Comparison of ENCODE assay signal across 17 cellular contexts in the genomic region with DNA sequence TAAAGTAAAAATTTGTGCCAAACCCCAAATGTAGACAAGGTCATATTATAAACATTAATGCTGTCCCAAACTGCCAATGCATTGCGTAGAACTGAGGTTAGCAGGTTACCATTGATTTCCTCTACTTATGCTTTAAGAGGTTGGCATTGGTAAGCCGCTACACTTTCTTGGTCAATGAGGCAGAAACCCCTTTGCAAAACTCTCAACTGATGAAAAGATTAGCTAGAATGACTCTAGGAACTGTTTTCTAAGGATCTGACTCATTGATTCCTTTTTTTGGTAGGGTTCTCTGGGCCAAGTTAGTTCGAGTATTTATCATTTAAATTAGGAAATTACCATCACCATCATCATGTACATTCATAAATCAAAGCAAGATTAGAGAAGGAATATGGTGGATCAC. TPM values are rescaled to one million over a fixed set of nuclear protein-coding genes. Genes with fewer than 3 reads are reported as not detected.
DNase-seq lines count a peak whose midpoint lies in the region; ATAC-seq and TF ChIP-seq lines count a peak whose summit lies in the region.
"Had no signal": no experiment of that assay in that cellular context is flagged by ENCODE, and none has a peak within 500 bp of the region (broad histone marks: within the 10 kb centered on the region; RNA-seq: fewer than 3 reads in every experiment).

No MANE protein-coding gene starts in this region.

- ATAC-seq in RWPE2 (ENCODE audit: low read depth) = no peak
- no peak for ATAC-seq in HG03521 (IDR thresholded peaks at IDR 0.05; ENCODE audit: unreplicated experiment)
- ATAC-seq in HG03571 (IDR thresholded peaks at IDR 0.05; ENCODE audit: unreplicated experiment) = no peak
- ATAC-seq in HG03442 (IDR thresholded peaks at IDR 0.05; ENCODE audit: unreplicated experiment) = no peak

- H3K9me3 ChIP-seq in HEK293 (ENCODE audit: control insufficient read depth, insufficient read depth, low read depth, low read length) (no peaks in the 10 kb centered on the region), RWPE2 (ENCODE audit: severe bottlenecking) (no peaks in the 10 kb centered on the region), hepatocyte (ENCODE audit: low read depth) (no peaks in the 10 kb centered on the region), ovary (no peaks in the 10 kb centered on the region)
- H3K9me3 ChIP-seq: SJCRH30 had no signal

- no peak for TF ChIP-seq EP300 in ovary (IDR thresholded peaks at IDR 0.05)

- H4K20me1 ChIP-seq in hepatocyte (ENCODE audit: insufficient read depth, poor library complexity, severe bottlenecking) = no peaks in the 10 kb centered on the region

- H2AFZ ChIP-seq in ACC112 (ENCODE audit: low read length, unreplicated experiment) (no peak overlapping the region), hepatocyte (no peak overlapping the region)

- POLR2A ChIA-PET in HEK293 (lab: Yijun Ruan, JAX) = no interaction called here

- no peak overlapping the region for H3K4me2 ChIP-seq in hepatocyte

- WGBS in hepatocyte (ENCODE audit: low lambda C conversion rate, missing lambda C conversion rate) = 100% methylated on average over 3 of the region's 3 CpGs
- WGBS in ovary, 3 donors = 93 to 95% (median 95%) methylated on average over 3 of the region's 3 CpGs

- TF ChIP-seq CTCF in HEK293 (tag by site-specific recombination; IDR thresholded peaks at IDR 0.05) (no peak), RWPE2 (IDR thresholded peaks at IDR 0.05; ENCODE audit: poor library complexity, severe bottlenecking) (no peak), hepatocyte (IDR thresholded peaks at IDR 0.05; ENCODE audit: poor library complexity) (no peak), ovary (IDR thresholded peaks at IDR 0.05) (no peak)

- DNase-seq in RWPE2 (ENCODE audit: low spot score) (no peak), hepatocyte (ENCODE audit: low spot score) (no peak), ovary (no peak)
- DNase-seq: CD4-positive, alpha-beta T cell; H9; KG1; NCI-H1105 treated with DMSO at 0.1 percent for 48 hours; NCI-H187; NCI-H69; NK-92 treated with Interleukin-12 subunit alpha and Interleukin-12 subunit beta, amount 100 ng/mL, for 24 hours had no signal

- intact Hi-C loops in ovary (cut with DNase I) = no loop called here

- CTCF ChIA-PET in HEK293 (lab: Yijun Ruan, JAX) = interaction anchor here (1.4 kb wide), 1 partner anchor 9 kb away, joined by 6 read pairs; no protein-coding TSS in a partner anchor

- H3K36me3 ChIP-seq in ACC112 (ENCODE audit: insufficient read depth, low read length) (peaks cover 68% of the 10 kb centered on the region), HEK293 (ENCODE audit: control insufficient read depth in 2 of 2, insufficient read depth in 1 of 2, low read length in 2 of 2) (no peaks in the 10 kb centered on the region; a peak in 1 of 3 replicates), RWPE2 (ENCODE audit: low read depth) (peaks cover 98% of the 10 kb centered on the region), hepatocyte (replicated peaks; ENCODE audit: insufficient read depth, low read depth) (no peaks in the 10 kb centered on the region), ovary (no peaks in the 10 kb centered on the region)

- no peaks in the 10 kb centered on the region for H3K27me3 ChIP-seq in ACC112 (ENCODE audit: insufficient read depth, low read length)
- no peaks in the 10 kb centered on the region for H3K27me3 ChIP-seq in RWPE2 (ENCODE audit: insufficient read depth, poor library complexity, severe bottlenecking)
- no peaks in the 10 kb centered on the region for H3K27me3 ChIP-seq in hepatocyte
- no peaks in the 10 kb centered on the region for H3K27me3 ChIP-seq in ovary
- H3K27me3 ChIP-seq: SJCRH30 had no signal

- H3K4me1 ChIP-seq in ACC112 (ENCODE audit: control insufficient read depth, insufficient read depth, low read length, unreplicated experiment) = peaks cover 92% of the 10 kb centered on the region
- H3K4me1 ChIP-seq in HEK293 (ENCODE audit: control insufficient read depth, insufficient read depth, low read length) = peaks cover 6% of the 10 kb centered on the region; the same call in 1 of the 2 replicates
- peaks cover 52% of the 10 kb centered on the region for H3K4me1 ChIP-seq in RWPE2 (ENCODE audit: insufficient read depth, poor library complexity, severe bottlenecking)
- no peaks in the 10 kb centered on the region for H3K4me1 ChIP-seq in hepatocyte (ENCODE audit: insufficient read depth)
- no peaks in the 10 kb centered on the region for H3K4me1 ChIP-seq in ovary (ENCODE audit: insufficient read depth)

- no peaks in the 10 kb centered on the region for H3K9me2 ChIP-seq in hepatocyte (replicated peaks; ENCODE audit: insufficient read depth)

- H3K79me2 ChIP-seq in ACC112 (ENCODE audit: control insufficient read depth, insufficient read depth, low read length, unreplicated experiment) (peaks cover 88% of the 10 kb centered on the region), hepatocyte (peaks cover 26% of the 10 kb centered on the region)

- TF ChIP-seq POLR2A in ovary (IDR thresholded peaks at IDR 0.05) = no peak

- H3K27ac ChIP-seq in ACC112 (ENCODE audit: low read depth, low read length) (peak overlapping the region; percentile 95), HEK293 (ENCODE audit: extremely low read depth, low read depth, low read length) (no peak overlapping the region), RWPE2 (ENCODE audit: poor library complexity, severe bottlenecking) (peak overlapping the region; percentile 67), hepatocyte (peak overlapping the region; percentile 20), ovary (no peak overlapping the region)
- H3K27ac ChIP-seq: RWPE1 had no signal

- H3K4me3 ChIP-seq in ACC112 (ENCODE audit: low read depth, low read length) = peak overlapping the region; percentile 51
- no peak overlapping the region for H3K4me3 ChIP-seq in HEK293 (ENCODE audit: low read depth, low read length)
- H3K4me3 ChIP-seq in RWPE2 (ENCODE audit: severe bottlenecking) = no peak overlapping the region
- no peak overlapping the region for H3K4me3 ChIP-seq in hepatocyte
- H3K4me3 ChIP-seq in ovary = no peak overlapping the region
- H3K4me3 ChIP-seq: SJCRH30 had no signal

TF ChIP-seq in HEK293, 187 proteins besides CTCF, POLR2A, EP300 and RAD21:
- TF ChIP-seq ZNF350 (tag by site-specific recombination; IDR thresholded peaks at IDR 0.05) (no peak), GLI2 (tag by site-specific recombination; IDR thresholded peaks at IDR 0.05; ENCODE audit: borderline replicate concordance, low read depth) (no peak)
- TF ChIP-seq, protein P1, sequence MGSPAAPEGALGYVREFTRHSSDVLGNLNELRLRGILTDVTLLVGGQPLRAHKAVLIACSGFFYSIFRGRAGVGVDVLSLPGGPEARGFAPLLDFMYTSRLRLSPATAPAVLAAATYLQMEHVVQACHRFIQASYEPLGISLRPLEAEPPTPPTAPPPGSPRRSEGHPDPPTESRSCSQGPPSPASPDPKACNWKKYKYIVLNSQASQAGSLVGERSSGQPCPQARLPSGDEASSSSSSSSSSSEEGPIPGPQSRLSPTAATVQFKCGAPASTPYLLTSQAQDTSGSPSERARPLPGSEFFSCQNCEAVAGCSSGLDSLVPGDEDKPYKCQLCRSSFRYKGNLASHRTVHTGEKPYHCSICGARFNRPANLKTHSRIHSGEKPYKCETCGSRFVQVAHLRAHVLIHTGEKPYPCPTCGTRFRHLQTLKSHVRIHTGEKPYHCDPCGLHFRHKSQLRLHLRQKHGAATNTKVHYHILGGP (tag by site-specific recombination; IDR thresholded peaks at IDR 0.05) = peak; percentile 76
- TF ChIP-seq, protein P2, sequence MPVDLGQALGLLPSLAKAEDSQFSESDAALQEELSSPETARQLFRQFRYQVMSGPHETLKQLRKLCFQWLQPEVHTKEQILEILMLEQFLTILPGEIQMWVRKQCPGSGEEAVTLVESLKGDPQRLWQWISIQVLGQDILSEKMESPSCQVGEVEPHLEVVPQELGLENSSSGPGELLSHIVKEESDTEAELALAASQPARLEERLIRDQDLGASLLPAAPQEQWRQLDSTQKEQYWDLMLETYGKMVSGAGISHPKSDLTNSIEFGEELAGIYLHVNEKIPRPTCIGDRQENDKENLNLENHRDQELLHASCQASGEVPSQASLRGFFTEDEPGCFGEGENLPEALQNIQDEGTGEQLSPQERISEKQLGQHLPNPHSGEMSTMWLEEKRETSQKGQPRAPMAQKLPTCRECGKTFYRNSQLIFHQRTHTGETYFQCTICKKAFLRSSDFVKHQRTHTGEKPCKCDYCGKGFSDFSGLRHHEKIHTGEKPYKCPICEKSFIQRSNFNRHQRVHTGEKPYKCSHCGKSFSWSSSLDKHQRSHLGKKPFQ (tag by site-specific recombination; IDR thresholded peaks at IDR 0.05) = no peak

RNA-seq across cellular contexts. Expression of a gene that starts 44.6 kb away (rescaled TPM):
- total RNA-seq in hepatocyte = 35.7 and 45.6 TPM in 2 replicates
- 8.8 and 10.6 TPM in 2 replicates for polyA plus RNA-seq in hepatocyte
- 1 to 10 TPM in 5 of 7 donors, under 1 TPM in 2; 0.47 to 1.8 (median 1.2) TPM for total RNA-seq in ovary
- under 1 TPM; 0.25 to 0.76 TPM for polyA plus RNA-seq in ovary
- total RNA-seq: CD4-positive, alpha-beta T cell had no signal

Comparison
In these comparisons a context has a peak if more than half of its experiments do, and no peak if none do; other contexts are left out.
1. H3K27ac ChIP-seq: peak in ACC112 (single experiment), RWPE2 (single experiment) and hepatocyte (single experiment); none in HEK293 (single experiment) and ovary (0 of 2).
2. RNA of a gene that starts 44.6 kb away (total RNA-seq): 35.7 to 45.6 TPM in hepatocyte; 0.47 to 1.8 TPM in ovary; every median in the first group is over 10 times any median in the second.